In genomic region chr11:118401151-118401879, GRCh38 we compare ENCODE assay signal across 8 cellular contexts. TPM values are rescaled to one million over a fixed set of nuclear protein-coding genes. Genes with fewer than 3 reads are reported as not detected.
DNase-seq lines count a peak whose midpoint lies in the region; ATAC-seq and TF ChIP-seq lines count a peak whose summit lies in the region.

ATP5MG (plus strand) TSS chr11:118401606; CDS start chr11:118401666, 60 bp downstream.

- H3K9me3 Mint-ChIP-seq in Caco-2 (ENCODE audit: unreplicated experiment) = no peaks in the 10 kb centered on the region
- H3K9me3 Mint-ChIP-seq in naive thymus-derived CD4-positive, alpha-beta T cell = peaks cover 0 to 4% (median 0%) of the 10 kb centered on the region in 11 donors
- H3K9me3 Mint-ChIP-seq in stimulated activated memory B cell treated with anti-CD40 and anti-IgM and Interleukin-4, amounts not matched to agents 10 μg/mL and 1 μg/mL and 100 μg/mL, for 72 hours = no peaks in the 10 kb centered on the region

- peak within 1 kb of the TSS; percentile 98 for H2AFZ ChIP-seq in fibroblast of lung (ENCODE audit: low read length)

- peaks cover 46% of the 10 kb centered on the region for H3K79me2 ChIP-seq in fibroblast of lung (ENCODE audit: control insufficient read depth, insufficient read depth, low read length)

- peaks cover 39% of the 10 kb centered on the region for H3K4me1 Mint-ChIP-seq in Caco-2 (ENCODE audit: low read depth, unreplicated experiment)
- peaks cover 39 to 78% (median 71%) of the 10 kb centered on the region in 7 donors for H3K4me1 Mint-ChIP-seq in naive thymus-derived CD4-positive, alpha-beta T cell
- peaks cover 56% of the 10 kb centered on the region for H3K4me1 Mint-ChIP-seq in stimulated activated memory B cell treated with anti-CD40 and anti-IgM and Interleukin-4, amounts not matched to agents 10 μg/mL and 1 μg/mL and 100 μg/mL, for 72 hours

- no peaks in the 10 kb centered on the region for H3K27me3 Mint-ChIP-seq in Caco-2 (ENCODE audit: insufficient read depth, unreplicated experiment)
- peaks cover 0 to 2% (median 0%) of the 10 kb centered on the region in 5 donors for H3K27me3 Mint-ChIP-seq in naive thymus-derived CD4-positive, alpha-beta T cell
- no peaks in the 10 kb centered on the region for H3K27me3 Mint-ChIP-seq in stimulated activated memory B cell treated with anti-CD40 and anti-IgM and Interleukin-4, amounts not matched to agents 10 μg/mL and 1 μg/mL and 100 μg/mL, for 72 hours

- H3K4me2 ChIP-seq in fibroblast of lung (ENCODE audit: extremely low read depth, insufficient read depth, low read length) = peak within 1 kb of the TSS; percentile 93

- H3K27ac Mint-ChIP-seq in Caco-2 (ENCODE audit: unreplicated experiment) = peak within 1 kb of the TSS; percentile 95
- H3K27ac Mint-ChIP-seq in naive thymus-derived CD4-positive, alpha-beta T cell = peak within 1 kb of the TSS; percentile 97 to 100 (median 100)
- peak within 1 kb of the TSS; percentile 99 for H3K27ac Mint-ChIP-seq in stimulated activated memory B cell treated with anti-CD40 and anti-IgM and Interleukin-4, amounts not matched to agents 10 μg/mL and 1 μg/mL and 100 μg/mL, for 72 hours

- peak within 1 kb of the TSS; percentile 90 for H3K9ac ChIP-seq in fibroblast of lung (ENCODE audit: insufficient read depth, low read length)

- peaks cover 12% of the 10 kb centered on the region for H3K4me1 ChIP-seq in Caco-2
- H3K4me1 ChIP-seq in fibroblast of lung (ENCODE audit: control insufficient read depth, extremely low read depth, insufficient read depth, low read length) = peaks cover 3% of the 10 kb centered on the region
- peaks cover 37 to 58% of the 10 kb centered on the region in 2 donors for H3K4me1 ChIP-seq in naive thymus-derived CD4-positive, alpha-beta T cell (ENCODE audit: control insufficient read depth in 2 of 2, insufficient read depth in 2 of 2, low read length in 2 of 2)

- BruUV-seq in Caco-2 (replicated peaks; lab: Mats Ljungman, UMichigan) = no TSS peak

- H3K27me3 ChIP-seq in Caco-2 (replicated peaks; ENCODE audit: control insufficient read depth, insufficient read depth, low read length) = no peaks in the 10 kb centered on the region
- no peaks in the 10 kb centered on the region for H3K27me3 ChIP-seq in fibroblast of lung (ENCODE audit: control insufficient read depth, insufficient read depth, low read length)
- H3K27me3 ChIP-seq in naive thymus-derived CD4-positive, alpha-beta T cell (ENCODE audit: control insufficient read depth in 2 of 2, insufficient read depth in 2 of 2, low read length in 2 of 2) = no peaks in the 10 kb centered on the region

- TF ChIP-seq CTCF in Caco-2 (IDR thresholded peaks at IDR 0.05; ENCODE audit: insufficient read depth in 1 of 2, low read depth in 1 of 2, low read length in 1 of 2, severe bottlenecking in 1 of 2, unreplicated experiment in 1 of 2) = peak in 1 of 2 experiments; percentile 60
- TF ChIP-seq CTCF in fibroblast of lung (conservative IDR thresholded peaks at IDR 0.05 in 1 of 2, IDR thresholded peaks at IDR 0.05 in 1 of 2; ENCODE audit: low read depth in 1 of 2, low read length in 2 of 2) = peak in 1 of 2 donors; percentile 7

- peak; percentile 53 for ATAC-seq in GM21529 (IDR thresholded peaks at IDR 0.05; ENCODE audit: unreplicated experiment)
- peak; percentile 71 for ATAC-seq in naive thymus-derived CD4-positive, alpha-beta T cell
- ATAC-seq in stimulated activated memory B cell treated with anti-CD40 and anti-IgM and Interleukin-4, amounts not matched to agents 10 μg/mL and 1 μg/mL and 100 μg/mL, for 72 hours = peak; percentile 89

- no peaks in the 10 kb centered on the region for H3K9me3 ChIP-seq in Caco-2
- H3K9me3 ChIP-seq in fibroblast of lung (ENCODE audit: control insufficient read depth, insufficient read depth, low read depth, low read length) = no peaks in the 10 kb centered on the region
- H3K9me3 ChIP-seq in naive thymus-derived CD4-positive, alpha-beta T cell (ENCODE audit: control insufficient read depth in 2 of 3, low read length in 3 of 3) = no peaks in the 10 kb centered on the region

- intact Hi-C loops in Caco-2 (cut with micrococcal nuclease; ENCODE audit: unreplicated experiment) = loop anchor here (1.0 to 5.0 kb wide), 3 partner anchors 34 to 166 kb away; partner anchors contain the start of gene IFT46
- intact Hi-C loops in naive thymus-derived CD4-positive, alpha-beta T cell (cut with micrococcal nuclease) = loop anchor here (1.0 to 2.0 kb wide), 7 partner anchors 34 to 171 kb away; partner anchors contain the start of genes ARCN1 (in 2 of the 2) and UBE4A (in 2 of the 2)

- CTCF ChIA-PET in Caco-2 (lab: Charles Lee) = interaction anchor here (0.7 to 1.2 kb wide), 5 partner anchors 17 to 203 kb away, joined by 3 to 5 read pairs (median 4); no protein-coding TSS in a partner anchor
- CTCF ChIA-PET in naive thymus-derived CD4-positive, alpha-beta T cell (lab: Charles Lee) = interaction anchor here (0.9 to 1.1 kb wide), 4 partner anchors 35 to 87 kb away, joined by 3 to 4 read pairs (median 3); partner anchors contain the start of gene KMT2A

- POLR2A ChIA-PET in Caco-2 (lab: Charles Lee) = interaction anchor here (1.0 kb wide), 1 partner anchor 34 kb away, joined by 4 read pairs; no protein-coding TSS in a partner anchor
- POLR2A ChIA-PET in naive thymus-derived CD4-positive, alpha-beta T cell (lab: Charles Lee) = interaction anchor here (0.6 to 4.1 kb wide), 9 partner anchors 30 to 762 kb away, joined by 3 to 31 read pairs (median 4); partner anchors contain the start of genes CD3E, KMT2A and UBE4A

- DNase-seq in Caco-2 (peak; percentile 94 to 95), LHCN-M2 (ENCODE audit: low read depth) (peak; percentile 83), RPMI7951 (ENCODE audit: low read depth) (peak; percentile 87), fibroblast of lung (ENCODE audit: low read depth in 2 of 2) (peak; percentile 84 to 90)
- DNase-seq in activated T-helper 1 cell treated with anti-CD3 and anti-CD28 coated beads, Interleukin-2, amount 50 U/mL, for 16 hours (ENCODE audit: low read depth in 1 of 2, low spot score in 1 of 2) = peak; percentile 83 to 84
- peak; percentile 83 to 96 (median 93) for DNase-seq in naive thymus-derived CD4-positive, alpha-beta T cell

- H3K36me3 Mint-ChIP-seq in Caco-2 (ENCODE audit: insufficient read depth, unreplicated experiment) = peaks cover 74% of the 10 kb centered on the region
- peaks cover 6 to 24% (median 10%) of the 10 kb centered on the region in 5 donors for H3K36me3 Mint-ChIP-seq in naive thymus-derived CD4-positive, alpha-beta T cell
- peaks cover 17% of the 10 kb centered on the region for H3K36me3 Mint-ChIP-seq in stimulated activated memory B cell treated with anti-CD40 and anti-IgM and Interleukin-4, amounts not matched to agents 10 μg/mL and 1 μg/mL and 100 μg/mL, for 72 hours

- H3K36me3 ChIP-seq in Caco-2 (ENCODE audit: control insufficient read depth, insufficient read depth, low read length) (peaks cover 5% of the 10 kb centered on the region; the same call in 1 of the 2 replicates), fibroblast of lung (ENCODE audit: control insufficient read depth, insufficient read depth, low read length) (no peaks in the 10 kb centered on the region)
- H3K36me3 ChIP-seq in naive thymus-derived CD4-positive, alpha-beta T cell (ENCODE audit: control insufficient read depth in 2 of 3, insufficient read depth in 3 of 3, low read length in 3 of 3) = peaks cover 0 to 22% (median 10%) of the 10 kb centered on the region in 3 experiments

- H3K4me3 Mint-ChIP-seq in Caco-2 (ENCODE audit: unreplicated experiment) = peak within 1 kb of the TSS; percentile 91
- H3K4me3 Mint-ChIP-seq in naive thymus-derived CD4-positive, alpha-beta T cell = peak within 1 kb of the TSS; percentile 97 to 99 (median 98)
- peak within 1 kb of the TSS; percentile 90 for H3K4me3 Mint-ChIP-seq in stimulated activated memory B cell treated with anti-CD40 and anti-IgM and Interleukin-4, amounts not matched to agents 10 μg/mL and 1 μg/mL and 100 μg/mL, for 72 hours

- H3K27ac ChIP-seq in fibroblast of lung (ENCODE audit: insufficient read depth, low read length) = peak within 1 kb of the TSS; percentile 94
- H3K27ac ChIP-seq in naive thymus-derived CD4-positive, alpha-beta T cell (ENCODE audit: low read depth, low read length) = peak within 1 kb of the TSS; percentile 97

- no peaks in the 10 kb centered on the region for H4K20me1 ChIP-seq in fibroblast of lung (ENCODE audit: control insufficient read depth, extremely low read depth, insufficient read depth, low read length)

- peak within 1 kb of the TSS; percentile 69 for H3K4me3 ChIP-seq in Caco-2 (ENCODE audit: low read depth, low read length)
- H3K4me3 ChIP-seq in fibroblast of lung (replicated peaks in 1 of 4; ENCODE audit: control extremely low read depth in 1 of 4, insufficient read depth in 1 of 4, low read depth in 3 of 4, low read length in 4 of 4) = peak within 1 kb of the TSS; percentile 88 to 100 (median 96)
- peak within 1 kb of the TSS; percentile 79 for H3K4me3 ChIP-seq in naive thymus-derived CD4-positive, alpha-beta T cell (ENCODE audit: low read length)

RNA-seq across cellular contexts. Expression of gene ATP5MG, which starts in this region (rescaled TPM):
- 537 and 576 TPM in 2 replicates for total RNA-seq in Caco-2 (2022)
- total RNA-seq in LHCN-M2 (2014; rRNA removed) = 31.6 and 42.5 TPM in 2 replicates
- 483 TPM for polyA plus RNA-seq in LHCN-M2 (2012)
- 125 and 126 TPM in 2 replicates for total RNA-seq in RPMI7951 (2014; rRNA removed; shearing (Covaris generic))
- 67.3 and 75.6 TPM in 2 replicates for total RNA-seq in fibroblast of lung
- 217 and 293 TPM in 2 replicates for polyA plus RNA-seq in fibroblast of lung
- 370 and 456 TPM in 2 replicates for polyA plus RNA-seq in fibroblast of lung (2012)
- 50.1 and 85.5 TPM in 2 replicates for polyA minus RNA-seq in fibroblast of lung (ENCODE audit: low replicate concordance)
- 100 to 1,000 TPM; 140 to 241 (median 154) TPM for total RNA-seq in naive thymus-derived CD4-positive, alpha-beta T cell
- 100 to 1,000 TPM; 525 to 842 TPM for polyA plus RNA-seq in naive thymus-derived CD4-positive, alpha-beta T cell

Comparison
In these comparisons a context has a peak if more than half of its experiments do, and no peak if none do; other contexts are left out.
1. Peak in every context shown above with its lines: DNase-seq, ATAC-seq, H3K4me3 ChIP-seq and H3K27ac ChIP-seq.